30 cellular contexts compared by ENCODE assay signal in genomic region chr1:77673716-77674355, GRCh38. TPM values are rescaled to one million over a fixed set of nuclear protein-coding genes. Genes with fewer than 3 reads are reported as not detected.
DNase-seq lines count a peak whose midpoint lies in the region; ATAC-seq, FAIRE-seq and TF ChIP-seq lines count a peak whose summit lies in the region.
"Had no signal": no experiment of that assay in that cellular context is flagged by ENCODE, and none has a peak within 500 bp of the region (broad histone marks: within the 10 kb centered on the region; RNA-seq: fewer than 3 reads in every experiment).

No MANE protein-coding gene starts in this region.

- H2AFZ ChIP-seq in IMR-90 (replicated peaks; ENCODE audit: low read length, poor library complexity) (no peak overlapping the region), osteoblast (ENCODE audit: low read length) (no peak overlapping the region)

- no peak for TF ChIP-seq POLR2A in IMR-90 (IDR thresholded peaks at IDR 0.05; ENCODE audit: low read depth, low read length)

- peaks cover 43% of the 10 kb centered on the region for H3K4me1 Mint-ChIP-seq in central memory CD8-positive, alpha-beta T cell

- no peak overlapping the region for H2BK120ac ChIP-seq in IMR-90 (ENCODE audit: low read depth, low read length)

- H3K4me3 ChIP-seq in IMR-90 (ENCODE audit: insufficient read depth, low read depth, low read length) = no peak overlapping the region
- no peak overlapping the region for H3K4me3 ChIP-seq in osteoblast (ENCODE audit: insufficient read depth, low read length)
- no peak overlapping the region for H3K4me3 ChIP-seq in pancreas
- H3K4me3 ChIP-seq: colonic mucosa, esophagus squamous epithelium, left ventricle myocardium inferior, thyroid gland had no signal

- no peak overlapping the region for H3K56ac ChIP-seq in IMR-90 (ENCODE audit: extremely low read depth, insufficient read depth, low read length)

- no peak overlapping the region for H2AK9ac ChIP-seq in IMR-90 (replicated peaks; ENCODE audit: low read depth, low read length, poor library complexity)

- dilution Hi-C loops in IMR-90 (cut with HindIII; ENCODE audit: low sequenced_read_pairs, unreplicated experiment) = no loop called here

- H3K79me1 ChIP-seq in IMR-90 (ENCODE audit: low read depth in 1 of 2, low read length in 2 of 2) = peaks cover 5 to 40% of the 10 kb centered on the region in 2 experiments; a peak in 2 of 4 replicates

- H3K9me3 ChIP-seq in IMR-90 (ENCODE audit: control insufficient read depth, insufficient read depth, low read length) (no peaks in the 10 kb centered on the region), osteoblast (ENCODE audit: low read depth, low read length) (no peaks in the 10 kb centered on the region), pancreas (no peaks in the 10 kb centered on the region)
- H3K9me3 ChIP-seq: colonic mucosa, esophagus squamous epithelium, left ventricle myocardium inferior, thyroid gland had no signal

- H3K14ac ChIP-seq in IMR-90 (replicated peaks; ENCODE audit: low read depth, low read length) = no peak overlapping the region

- H3K27me3 ChIP-seq in IMR-90 (ENCODE audit: control insufficient read depth, insufficient read depth, low read length) (no peaks in the 10 kb centered on the region), osteoblast (ENCODE audit: insufficient read depth, low read length) (no peaks in the 10 kb centered on the region), pancreas (no peaks in the 10 kb centered on the region)
- H3K27me3 ChIP-seq: colonic mucosa, esophagus squamous epithelium, thyroid gland had no signal

- TF ChIP-seq RAD21 in IMR-90 (IDR thresholded peaks at IDR 0.05; ENCODE audit: low read length) = no peak

- peaks cover 17% of the 10 kb centered on the region for H3K4me1 ChIP-seq in IMR-90 (ENCODE audit: control insufficient read depth, insufficient read depth, low read length)
- H3K4me1 ChIP-seq in osteoblast (ENCODE audit: insufficient read depth, low read length) = peaks cover 37% of the 10 kb centered on the region
- H3K4me1 ChIP-seq in pancreas = peaks cover 13 to 16% (median 15%) of the 10 kb centered on the region in 3 donors

- no peak overlapping the region for H2BK15ac ChIP-seq in IMR-90 (ENCODE audit: low read depth, low read length)

- no peak overlapping the region for H3K27ac ChIP-seq in IMR-90 (ENCODE audit: insufficient read depth, low read length)
- H3K27ac ChIP-seq in osteoblast (ENCODE audit: low read depth, low read length) = peak overlapping the region; percentile 4
- H3K27ac ChIP-seq in pancreas = no peak overlapping the region
- H3K27ac ChIP-seq: colonic mucosa, esophagus squamous epithelium, left ventricle myocardium inferior, thyroid gland had no signal

- FAIRE-seq in pancreas (lab: Jason Lieb, UNC) = no peak
- FAIRE-seq: GM12891, islet of Langerhans, TTC549 had no signal

- H2BK20ac ChIP-seq in IMR-90 (ENCODE audit: low read depth, low read length) = no peak overlapping the region

- peaks cover 99% of the 10 kb centered on the region for H3K79me2 ChIP-seq in osteoblast (ENCODE audit: insufficient read depth, low read length)

- no peaks in the 10 kb centered on the region for H3K27me3 Mint-ChIP-seq in central memory CD8-positive, alpha-beta T cell

- no peak overlapping the region for H4K8ac ChIP-seq in IMR-90 (ENCODE audit: low read depth in 2 of 2, low read length in 2 of 2)

- H3K4me2 ChIP-seq in IMR-90 (ENCODE audit: low read depth, low read length) = peak overlapping the region; percentile 35; the same call in 1 of the 2 replicates
- peak overlapping the region; percentile 41 for H3K4me2 ChIP-seq in osteoblast (ENCODE audit: insufficient read depth, low read length)

- POLR2A ChIA-PET in IMR-90 (lab: Charles Lee; ENCODE audit: unreplicated experiment) = no interaction called here

- in situ Hi-C loops in IMR-90 (cut with MboI; ENCODE audit: low sequenced_read_pairs) = no loop called here

- peak overlapping the region; percentile 44 for H3K27ac Mint-ChIP-seq in central memory CD8-positive, alpha-beta T cell (ENCODE audit: low read depth)
- H3K27ac Mint-ChIP-seq: activated naive CD4-positive, alpha-beta T cell treated with anti-CD3 and anti-CD28 coated beads for 36 hours had no signal

- no peak overlapping the region for H3K18ac ChIP-seq in IMR-90 (ENCODE audit: low read depth, low read length)

- no peak overlapping the region for H3K4me3 Mint-ChIP-seq in central memory CD8-positive, alpha-beta T cell
- H3K4me3 Mint-ChIP-seq: activated naive CD4-positive, alpha-beta T cell treated with anti-CD3 and anti-CD28 coated beads for 36 hours; natural killer cell had no signal

- intact Hi-C loops in IMR-90 (cut with micrococcal nuclease) (no loop called here), pancreas (cut with DNase I) (no loop called here)

- H3K36me3 ChIP-seq in IMR-90 (ENCODE audit: control insufficient read depth, insufficient read depth, low read length) (no peaks in the 10 kb centered on the region), osteoblast (ENCODE audit: insufficient read depth, low read length) (no peaks in the 10 kb centered on the region), pancreas (no peaks in the 10 kb centered on the region)
- H3K36me3 ChIP-seq: colonic mucosa, esophagus squamous epithelium, left ventricle myocardium inferior, thyroid gland had no signal

- no peak overlapping the region for H3K23ac ChIP-seq in IMR-90 (ENCODE audit: low read depth, low read length)

- H3K4ac ChIP-seq in IMR-90 (ENCODE audit: low read depth, low read length) = no peak overlapping the region

- TF ChIP-seq CTCF in IMR-90 (conservative IDR thresholded peaks at IDR 0.05; ENCODE audit: low read depth, low read length) = no peak
- TF ChIP-seq CTCF in osteoblast (IDR thresholded peaks at IDR 0.05; ENCODE audit: extremely low read depth, low read depth, low read length) = no peak
- no peak for TF ChIP-seq CTCF in pancreas (IDR thresholded peaks at IDR 0.05)

- CTCF ChIA-PET in IMR-90 (lab: Yijun Ruan, JAX) = no interaction called here

- no peak overlapping the region for H2AK5ac ChIP-seq in IMR-90 (ENCODE audit: low read depth, low read length)

- no peak overlapping the region for H4K5ac ChIP-seq in IMR-90 (ENCODE audit: low read depth, low read length)

- DNase-seq in EH (ENCODE audit: low read depth) = peak; percentile 77
- peak; percentile 4 for DNase-seq in IMR-90
- DNase-seq in central memory CD8-positive, alpha-beta T cell (ENCODE audit: low spot score in 2 of 2) = no peak
- no peak for DNase-seq in osteoblast (ENCODE audit: insufficient read length, low spot score, missing footprints)
- no peak for DNase-seq in pancreas
- no peak for DNase-seq in NCI-H526 treated with DMSO at 0.1 percent for 48 hours (lab: John Stamatoyannopoulos, UW)
- DNase-seq in COLO668 (lab: John Stamatoyannopoulos, UW; ENCODE audit: unreplicated experiment) = no peak
- DNase-seq: activated CD8-positive, alpha-beta memory T cell treated with anti-CD3 and anti-CD28 coated beads for 24 hours; activated naive CD4-positive, alpha-beta T cell treated with anti-CD3 and anti-CD28 coated beads for 36 hours; activated T-cell treated with anti-CD3 and anti-CD28 coated beads, Interleukin-2, amount 50 U/mL, for 72 hours; colonic mucosa; DMS79; esophagus squamous epithelium; hypothalamus; KG1; left ventricle myocardium inferior; midbrain; natural killer cell; NCI-H1436 treated with DMSO at 0.1 percent for 48 hours; NCI-H2107; NCI-H446; right cardiac atrium; stimulated activated CD4-positive, alpha-beta T cell treated with anti-CD3 and anti-CD28 coated beads, Interleukin-4, amount 100 ng/mL, for 4 hours; stimulated activated naive CD8-positive, alpha-beta T cell treated with anti-CD3 and anti-CD28 coated beads, Interleukin-15, Interleukin-2, amounts not matched to agents 100 U/mL and 50 U/mL, for 24 hours; thyroid gland had no signal

- H3K9me3 Mint-ChIP-seq in central memory CD8-positive, alpha-beta T cell = no peaks in the 10 kb centered on the region
- H3K9me3 Mint-ChIP-seq: activated naive CD4-positive, alpha-beta T cell treated with anti-CD3 and anti-CD28 coated beads for 36 hours; activated T-cell treated with anti-CD3 and anti-CD28 coated beads, Interleukin-2, amount 50 U/mL, for 72 hours; natural killer cell had no signal

- H3K9ac ChIP-seq in IMR-90 (ENCODE audit: low read depth, low read length) = peak overlapping the region; percentile 31; the same call in 1 of the 2 replicates

- peaks cover 4% of the 10 kb centered on the region; the same call in 1 of the 2 replicates for H3K9me1 ChIP-seq in IMR-90 (ENCODE audit: insufficient read depth, low read length)

- BruUV-seq in IMR-90 (replicated peaks; lab: Mats Ljungman, UMichigan) = no TSS peak

- H4K91ac ChIP-seq in IMR-90 (ENCODE audit: insufficient read depth, low read depth, low read length) = no peak overlapping the region

- peaks cover 36% of the 10 kb centered on the region for H4K20me1 ChIP-seq in IMR-90 (ENCODE audit: insufficient read depth, low read length)
- H4K20me1 ChIP-seq in osteoblast (ENCODE audit: insufficient read depth, low read length) = peaks cover 17% of the 10 kb centered on the region

- peak overlapping the region; percentile 32 for H2BK5ac ChIP-seq in IMR-90 (ENCODE audit: low read depth, low read length, poor library complexity, severe bottlenecking)

- no CpG with 5 or more reads among the region's 1 CpG for WGBS in IMR-90 (ENCODE audit: extremely low coverage in 2 of 2, insufficient read length in 1 of 2), 2 experiments
- 60 to 82% methylated on average over 1 of the region's 1 CpG for WGBS in pancreas, 2 donors

- H3K36me3 Mint-ChIP-seq in central memory CD8-positive, alpha-beta T cell (ENCODE audit: insufficient read depth) = peaks cover 10% of the 10 kb centered on the region
- H3K36me3 Mint-ChIP-seq: natural killer cell had no signal

- ATAC-seq in IMR-90 (ENCODE audit: low read depth) (no peak), pancreas (no peak)
- ATAC-seq in central memory CD8-positive, alpha-beta T cell (replicated peaks; ENCODE audit: extremely low read depth, poor library complexity, severe bottlenecking) = no peak
- ATAC-seq: activated T-cell treated with anti-CD3 and anti-CD28 coated beads, Interleukin-2, amount 50 U/mL, for 72 hours; HCT116; natural killer cell; right cardiac atrium; Right ventricle myocardium inferior; stimulated activated naive CD8-positive, alpha-beta T cell treated with anti-CD3 and anti-CD28 coated beads, Interleukin-15, Interleukin-2, amounts not matched to agents 100 U/mL and 50 U/mL, for 24 hours had no signal

TF ChIP-seq in IMR-90, 13 proteins besides CTCF, POLR2A, EP300 and RAD21 (continues in another document):
- TF ChIP-seq MAFK (IDR thresholded peaks at IDR 0.05; ENCODE audit: low read depth, low read length) = no peak

RNA-seq across cellular contexts. Expression of gene ZZZ3, which starts 8.6 kb away (rescaled TPM):
- total RNA-seq in IMR-90 (2012; rRNA removed) (66.3 and 84.7 TPM in 2 replicates), osteoblast (77.1 and 79.0 TPM in 2 replicates), pancreas (10 to 100 TPM; 18.9 to 33.0 (median 22.4) TPM)
- polyA plus RNA-seq in IMR-90 (2012; rRNA removed) (10.9 and 14.2 TPM in 2 replicates), pancreas (10 to 100 TPM in 1 of 2 donors, 1 to 10 TPM in 1; 8.2 to 12.7 TPM)
- 2.8 and 3.0 TPM in 2 replicates for polyA plus RNA-seq in IMR-90 (2012; cell fraction: cytosol; rRNA removed)
- polyA plus RNA-seq in IMR-90 (2012; cell fraction: nucleus; rRNA removed; ENCODE audit: low replicate concordance) = 2.8 and 23.2 TPM in 2 replicates

Comparison
In these comparisons a context has a peak if more than half of its experiments do, and no peak if none do; other contexts are left out.
1. DNase-seq: peak in EH (single experiment) and IMR-90 (single experiment); none in central memory CD8-positive, alpha-beta T cell (0 of 2), osteoblast (single experiment), pancreas (0 of 6), NCI-H526 treated with DMSO at 0.1 percent for 48 hours (single experiment) and COLO668 (single experiment).